ENCODE assay signal across 32 cellular contexts in genomic region chr12:107574691-107575090, GRCh38.
"Had no signal": no experiment of that assay in that cellular context is flagged by ENCODE, and none has a peak within 500 bp of the region (broad histone marks: within the 10 kb centered on the region; RNA-seq: fewer than 3 reads in every experiment).

No MANE protein-coding gene starts in this region.

- H3K36me3 ChIP-seq: adrenal gland, ascending aorta, brain microvascular endothelial cell, breast epithelium, cardiac muscle cell had no signal

- H3K27me3 ChIP-seq: adrenal gland, ascending aorta, body of pancreas, brain microvascular endothelial cell, breast epithelium had no signal

- H3K27ac ChIP-seq: adrenal gland, ascending aorta, body of pancreas, brain microvascular endothelial cell, breast epithelium, cardiac muscle cell had no signal

- H3K4me1 ChIP-seq: ascending aorta, body of pancreas, breast epithelium had no signal

- DNase-seq: activated effector memory CD4-positive, alpha-beta T cell treated with anti-CD3 and anti-CD28 coated beads, Interleukin-2, amount 50 U/mL, for 16 hours; activated effector memory CD4-positive, alpha-beta T cell treated with Interleukin-2 at 50 U/mL for 16 hours; activated gamma-delta T cell; activated gamma-delta T cell treated with Interleukin-2 at 50 U/mL for 16 hours; activated naive CD4-positive, alpha-beta T cell; activated naive CD4-positive, alpha-beta T cell treated with anti-CD3 and anti-CD28 coated beads for 36 hours; activated naive CD4-positive, alpha-beta T cell treated with anti-CD3 and anti-CD28 coated beads, Interleukin-2, amount 10 ng/mL, durations not matched to agents 7 days and 5 days; activated naive CD4-positive, alpha-beta T cell treated with anti-CD3 and anti-CD28 coated beads, Interleukin-2, amount 50 U/mL, for 16 hours; activated naive CD4-positive, alpha-beta T cell treated with Interleukin-2 at 50 U/mL for 16 hours; activated naive CD8-positive, alpha-beta T cell treated with anti-CD3 and anti-CD28 coated beads for 36 hours; activated naive CD8-positive, alpha-beta T cell treated with anti-CD3 and anti-CD28 coated beads, Interleukin-2, amount 10 ng/mL, durations not matched to agents 7 days and 5 days; activated naive CD8-positive, alpha-beta T cell treated with anti-CD3 and anti-CD28 coated beads, Interleukin-2, amount 50 U/mL, for 24 hours; activated T-cell treated with anti-CD3 and anti-CD28 coated beads, Interleukin-2, amount 50 U/mL, for 1 hour; activated T-cell treated with anti-CD3 and anti-CD28 coated beads, Interleukin-2, amount 50 U/mL, for 24 hours; activated T-cell treated with anti-CD3 and anti-CD28 coated beads, Interleukin-2, amount 50 U/mL, for 4 hours; activated T-cell treated with anti-CD3 and anti-CD28 coated beads, Interleukin-2, amount 50 U/mL, for 48 hours; activated T-cell treated with anti-CD3 and anti-CD28 coated beads, Interleukin-2, amount 50 U/mL, for 72 hours; adrenal gland; amniotic stem cell; amygdala; anterior cingulate cortex; aorta; body of pancreas; brain microvascular endothelial cell; caudate nucleus; central memory CD4-positive, alpha-beta T cell; cerebellar nuclear complex had no signal

- H3K9me3 ChIP-seq: adrenal gland, ascending aorta, body of pancreas, breast epithelium had no signal

- ATAC-seq: activated naive CD4-positive, alpha-beta T cell treated with anti-CD3 and anti-CD28 coated beads, Interleukin-2, amount 50 U/mL, for 72 hours; activated naive CD8-positive, alpha-beta T cell treated with anti-CD3 and anti-CD28 coated beads, Interleukin-2, amount 50 U/mL, for 24 hours; activated T-cell treated with anti-CD3 and anti-CD28 coated beads, Interleukin-2, amount 50 U/mL, for 4 hours; activated T-cell treated with anti-CD3 and anti-CD28 coated beads, Interleukin-2, amount 50 U/mL, for 72 hours; activated T-helper 17 cell treated with anti-CD3 and anti-CD28 coated beads, Interleukin-2, amount 50 U/mL, for 72 hours; body of pancreas had no signal

- H3K4me3 ChIP-seq: adrenal gland, ascending aorta, body of pancreas, breast epithelium, cardiac muscle cell had no signal
